ENCODE assay signal across 8 cellular contexts in the genomic region with DNA sequence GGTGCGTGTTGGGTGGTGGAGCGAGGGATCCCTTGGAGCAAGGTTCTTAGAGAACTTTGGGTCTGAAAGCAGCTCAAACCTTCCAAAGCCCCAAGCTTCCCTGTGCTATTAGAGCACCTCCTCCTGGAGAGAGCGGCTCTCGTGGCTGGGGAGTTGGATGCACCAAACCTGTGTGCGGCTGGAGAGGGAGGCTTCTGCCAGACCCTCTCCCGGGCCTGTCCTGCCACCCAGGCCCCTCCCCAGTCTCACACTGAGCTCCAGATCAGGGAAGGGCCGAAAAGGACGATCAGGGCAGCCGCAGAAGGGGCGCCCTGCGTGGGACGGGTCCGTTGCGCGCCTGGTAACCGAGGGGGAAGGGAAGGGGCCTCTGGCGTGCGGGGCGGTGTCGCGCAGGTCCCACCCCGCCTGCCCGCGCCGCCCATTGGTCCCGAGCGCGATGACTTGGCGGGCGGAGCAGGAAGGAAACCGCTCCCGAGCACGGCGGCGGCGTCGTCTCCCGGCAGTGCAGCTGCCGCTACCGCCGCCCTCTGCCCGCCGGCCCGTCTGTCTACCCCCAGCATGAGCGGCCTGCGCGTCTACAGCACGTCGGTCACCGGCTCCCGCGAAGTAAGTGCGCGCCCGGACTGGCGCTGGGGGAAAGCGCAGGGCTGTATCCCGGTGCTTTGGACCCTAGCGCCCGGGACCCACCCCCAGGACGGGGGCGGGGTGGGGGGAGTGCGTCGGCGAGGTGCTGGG. TPM values are rescaled to one million over a fixed set of nuclear protein-coding genes. Genes with fewer than 3 reads are reported as not detected.
DNase-seq lines count a peak whose midpoint lies in the region; ATAC-seq and TF ChIP-seq lines count a peak whose summit lies in the region.

A gene (plus strand): TSS at position 489 of the 735 bp plus-strand sequence. CDS start 70 bp downstream, at position 559.

- CTCF ChIA-PET in WTC11 (lab: Charles Lee) (interaction anchor here (0.6 to 11.1 kb wide), 30 partner anchors 9 to 254 kb away, joined by 3 to 306 read pairs (median 4); a partner anchor contains a TSS), mammary epithelial cell (lab: Charles Lee; ENCODE audit: low non-redundant PET) (interaction anchor here (0.5 to 0.6 kb wide), 2 partner anchors 110 to 142 kb away, joined by 4 to 9 read pairs; a partner anchor contains a TSS)

- dilution Hi-C loops in mammary epithelial cell (cut with HindIII; ENCODE audit: low sequenced_read_pairs) = loop anchor here (5.0 kb wide), 1 partner anchor 63 kb away; no protein-coding TSS in a partner anchor

- H3K36me3 ChIP-seq in mammary epithelial cell (ENCODE audit: insufficient read depth, low read length) = peaks cover 8% of the 10 kb centered on the region

- H3K9me3 ChIP-seq in mammary epithelial cell (replicated peaks; ENCODE audit: insufficient read depth, low read length) = no peaks in the 10 kb centered on the region

- in situ Hi-C loops in mammary epithelial cell (cut with MboI; ENCODE audit: low sequenced_read_pairs in 2 of 2) = loop anchor here in 1 of 2 donors (5.0 to 25.0 kb wide), 3 partner anchors 43 to 392 kb away; a partner anchor contains a TSS

- peak; percentile 34 to 62 for DNase-seq in NCI-H187 (lab: John Stamatoyannopoulos, UW)
- DNase-seq in NCI-H187 treated with DMSO at 0.1 percent for 48 hours (lab: John Stamatoyannopoulos, UW) = no peak
- peak; percentile 88 for DNase-seq in NCI-H2196 (lab: John Stamatoyannopoulos, UW; ENCODE audit: unreplicated experiment)
- DNase-seq in WTC11 (ENCODE audit: low spot score) = peak; percentile 76
- peak; percentile 86 for DNase-seq in mammary epithelial cell
- DNase-seq in immature natural killer cell = peak; percentile 84 to 85 (median 84)
- DNase-seq in smooth muscle cell of the brain vasculature (ENCODE audit: low read depth, low spot score) = peak; percentile 33

- peak within 1 kb of the TSS; percentile 92 for H3K4me2 ChIP-seq in mammary epithelial cell (ENCODE audit: insufficient read depth, low read depth, low read length)

- H2AFZ ChIP-seq in mammary epithelial cell (ENCODE audit: low read depth, low read length) = peak within 1 kb of the TSS; percentile 64

- ATAC-seq in HG02885 (IDR thresholded peaks at IDR 0.05; ENCODE audit: poor library complexity, unreplicated experiment) (peak; percentile 70), WTC11 (peak; percentile 71)

- intact Hi-C loops in mammary epithelial cell (cut with micrococcal nuclease) = loop anchor here (5.0 kb wide), 2 partner anchors 107 to 193 kb away; a partner anchor contains a TSS

- peak within 1 kb of the TSS; percentile 70 to 88 (median 73) for H3K4me3 ChIP-seq in mammary epithelial cell (replicated peaks in 1 of 3; ENCODE audit: insufficient read depth in 1 of 3, low read depth in 2 of 3, low read length in 3 of 3)

- H3K9me3 Mint-ChIP-seq in WTC11 (no peaks in the 10 kb centered on the region), immature natural killer cell (no peaks in the 10 kb centered on the region)

- POLR2A ChIA-PET in WTC11 (lab: Charles Lee) = interaction anchor here (0.6 to 1.3 kb wide), 5 partner anchors 11 to 192 kb away, joined by 3 to 6 read pairs (median 4); a partner anchor contains a TSS

- no peaks in the 10 kb centered on the region for H4K20me1 ChIP-seq in mammary epithelial cell (ENCODE audit: insufficient read depth, low read length)

- 7% methylated on average over 9 of the region's 65 CpGs for WGBS in mammary epithelial cell (ENCODE audit: low coverage, missing lambda C conversion rate)

- no peaks in the 10 kb centered on the region for H3K27me3 Mint-ChIP-seq in WTC11 (ENCODE audit: low read depth)
- H3K27me3 Mint-ChIP-seq in immature natural killer cell (ENCODE audit: low read depth in 3 of 3) = peaks cover 2 to 9% (median 5%) of the 10 kb centered on the region in 3 donors

- peak within 1 kb of the TSS; percentile 68 for H3K9ac ChIP-seq in mammary epithelial cell (ENCODE audit: insufficient read depth, low read length)

- no peaks in the 10 kb centered on the region for H3K27me3 ChIP-seq in mammary epithelial cell (ENCODE audit: insufficient read depth, low read length)

- H3K4me1 ChIP-seq in mammary epithelial cell (ENCODE audit: insufficient read depth, low read length) = peaks cover 90% of the 10 kb centered on the region

- BruUV-seq in mammary epithelial cell (replicated peaks; lab: Mats Ljungman, UMichigan) = no TSS peak

- TF ChIP-seq CTCF in WTC11 (IDR thresholded peaks at IDR 0.05) (no peak), mammary epithelial cell (conservative IDR thresholded peaks at IDR 0.05 in 1 of 2, IDR thresholded peaks at IDR 0.05 in 1 of 2; ENCODE audit: extremely low read depth in 1 of 2, insufficient read depth in 1 of 2, low read depth in 1 of 2, low read length in 2 of 2) (peak; percentile 40 to 69)

- peaks cover 34% of the 10 kb centered on the region for H3K79me2 ChIP-seq in mammary epithelial cell (ENCODE audit: insufficient read depth, low read length)

- peak within 1 kb of the TSS; percentile 86 for H3K27ac ChIP-seq in mammary epithelial cell (ENCODE audit: insufficient read depth, low read depth, low read length)

- H3K36me3 Mint-ChIP-seq in WTC11 (peaks cover 38% of the 10 kb centered on the region), immature natural killer cell (peaks cover 0 to 9% (median 8%) of the 10 kb centered on the region in 3 donors)

- H3K4me1 Mint-ChIP-seq in WTC11 = peaks cover 40% of the 10 kb centered on the region
- H3K4me1 Mint-ChIP-seq in immature natural killer cell = peaks cover 87 to 88% of the 10 kb centered on the region in 2 donors

- peak within 1 kb of the TSS; percentile 85 for H3K4me3 Mint-ChIP-seq in WTC11
- H3K4me3 Mint-ChIP-seq in immature natural killer cell = peak within 1 kb of the TSS; percentile 81 to 92 (median 89)

- H3K27ac Mint-ChIP-seq in WTC11 = peak within 1 kb of the TSS; percentile 78
- peak within 1 kb of the TSS; percentile 85 to 98 (median 92) for H3K27ac Mint-ChIP-seq in immature natural killer cell

TF ChIP-seq in WTC11, 78 proteins besides CTCF, POLR2A, EP300 and RAD21 (continues in another document):
- TF ChIP-seq, protein P1, sequence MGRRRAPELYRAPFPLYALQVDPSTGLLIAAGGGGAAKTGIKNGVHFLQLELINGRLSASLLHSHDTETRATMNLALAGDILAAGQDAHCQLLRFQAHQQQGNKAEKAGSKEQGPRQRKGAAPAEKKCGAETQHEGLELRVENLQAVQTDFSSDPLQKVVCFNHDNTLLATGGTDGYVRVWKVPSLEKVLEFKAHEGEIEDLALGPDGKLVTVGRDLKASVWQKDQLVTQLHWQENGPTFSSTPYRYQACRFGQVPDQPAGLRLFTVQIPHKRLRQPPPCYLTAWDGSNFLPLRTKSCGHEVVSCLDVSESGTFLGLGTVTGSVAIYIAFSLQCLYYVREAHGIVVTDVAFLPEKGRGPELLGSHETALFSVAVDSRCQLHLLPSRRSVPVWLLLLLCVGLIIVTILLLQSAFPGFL (CRISPR knock-in tag; IDR thresholded peaks at IDR 0.05; ENCODE audit: borderline replicate concordance) = no peak
- TF ChIP-seq, protein P2, sequence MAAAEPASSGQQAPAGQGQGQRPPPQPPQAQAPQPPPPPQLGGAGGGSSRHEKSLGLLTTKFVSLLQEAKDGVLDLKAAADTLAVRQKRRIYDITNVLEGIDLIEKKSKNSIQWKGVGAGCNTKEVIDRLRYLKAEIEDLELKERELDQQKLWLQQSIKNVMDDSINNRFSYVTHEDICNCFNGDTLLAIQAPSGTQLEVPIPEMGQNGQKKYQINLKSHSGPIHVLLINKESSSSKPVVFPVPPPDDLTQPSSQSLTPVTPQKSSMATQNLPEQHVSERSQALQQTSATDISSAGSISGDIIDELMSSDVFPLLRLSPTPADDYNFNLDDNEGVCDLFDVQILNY (CRISPR knock-in tag; IDR thresholded peaks at IDR 0.05) = peak; percentile 80; the same call in 1 of the 2 replicates
- TF ChIP-seq, protein P3, sequence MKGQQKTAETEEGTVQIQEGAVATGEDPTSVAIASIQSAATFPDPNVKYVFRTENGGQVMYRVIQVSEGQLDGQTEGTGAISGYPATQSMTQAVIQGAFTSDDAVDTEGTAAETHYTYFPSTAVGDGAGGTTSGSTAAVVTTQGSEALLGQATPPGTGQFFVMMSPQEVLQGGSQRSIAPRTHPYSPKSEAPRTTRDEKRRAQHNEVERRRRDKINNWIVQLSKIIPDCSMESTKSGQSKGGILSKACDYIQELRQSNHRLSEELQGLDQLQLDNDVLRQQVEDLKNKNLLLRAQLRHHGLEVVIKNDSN (CRISPR knock-in tag; IDR thresholded peaks at IDR 0.05) = peak; percentile 42; the same call in 1 of the 2 replicates
- TF ChIP-seq, protein P4, sequence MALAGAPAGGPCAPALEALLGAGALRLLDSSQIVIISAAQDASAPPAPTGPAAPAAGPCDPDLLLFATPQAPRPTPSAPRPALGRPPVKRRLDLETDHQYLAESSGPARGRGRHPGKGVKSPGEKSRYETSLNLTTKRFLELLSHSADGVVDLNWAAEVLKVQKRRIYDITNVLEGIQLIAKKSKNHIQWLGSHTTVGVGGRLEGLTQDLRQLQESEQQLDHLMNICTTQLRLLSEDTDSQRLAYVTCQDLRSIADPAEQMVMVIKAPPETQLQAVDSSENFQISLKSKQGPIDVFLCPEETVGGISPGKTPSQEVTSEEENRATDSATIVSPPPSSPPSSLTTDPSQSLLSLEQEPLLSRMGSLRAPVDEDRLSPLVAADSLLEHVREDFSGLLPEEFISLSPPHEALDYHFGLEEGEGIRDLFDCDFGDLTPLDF (CRISPR knock-in tag; IDR thresholded peaks at IDR 0.05) = peak; percentile 71
- TF ChIP-seq FOXP1 (CRISPR knock-in tag; IDR thresholded peaks at IDR 0.05; ENCODE audit: borderline replicate concordance) (peak; percentile 85), ZNF232 (CRISPR knock-in tag; IDR thresholded peaks at IDR 0.05) (no peak), ETV6 (CRISPR knock-in tag; IDR thresholded peaks at IDR 0.05) (0 out of 2 replicates have a peak, but pooled peaks have one; percentile 23), FOXK1 (CRISPR knock-in tag; IDR thresholded peaks at IDR 0.05) (0 out of 2 replicates have a peak, but pooled peaks have one; percentile 28), ZNF263 (CRISPR knock-in tag; IDR thresholded peaks at IDR 0.05; ENCODE audit: low read depth) (no peak; the same call in 1 of the 2 replicates), NFATC4 (CRISPR knock-in tag; IDR thresholded peaks at IDR 0.05) (peak; percentile 82), TCF7 (CRISPR knock-in tag; IDR thresholded peaks at IDR 0.05; ENCODE audit: low read depth) (no peak)
- TF ChIP-seq, protein P5, sequence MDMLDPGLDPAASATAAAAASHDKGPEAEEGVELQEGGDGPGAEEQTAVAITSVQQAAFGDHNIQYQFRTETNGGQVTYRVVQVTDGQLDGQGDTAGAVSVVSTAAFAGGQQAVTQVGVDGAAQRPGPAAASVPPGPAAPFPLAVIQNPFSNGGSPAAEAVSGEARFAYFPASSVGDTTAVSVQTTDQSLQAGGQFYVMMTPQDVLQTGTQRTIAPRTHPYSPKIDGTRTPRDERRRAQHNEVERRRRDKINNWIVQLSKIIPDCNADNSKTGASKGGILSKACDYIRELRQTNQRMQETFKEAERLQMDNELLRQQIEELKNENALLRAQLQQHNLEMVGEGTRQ (CRISPR knock-in tag; IDR thresholded peaks at IDR 0.05) = no peak

RNA-seq across cellular contexts. Expression of the gene that starts here (rescaled TPM):
- 70.8 to 92.9 TPM (median 92.3 TPM) in 3 replicates for total RNA-seq in WTC11 (2021)
- total RNA-seq in mammary epithelial cell = 100 to 1,000 TPM in 1 of 2 donors, 10 to 100 TPM in 1; 15.8 to 497 TPM
- polyA plus RNA-seq in mammary epithelial cell = 235 TPM
- polyA minus RNA-seq in mammary epithelial cell = 653 TPM
- 1,000 to 10,000 TPM; 1,203 to 2,040 (median 1,333) TPM for polyA plus RNA-seq in immature natural killer cell
